In genomic region chr7:139948167-139948566, GRCh38 we compare ENCODE assay signal across 8 cellular contexts.
"Had no signal": no experiment of that assay in that cellular context is flagged by ENCODE, and none has a peak within 500 bp of the region (broad histone marks: within the 10 kb centered on the region; RNA-seq: fewer than 3 reads in every experiment).

No MANE protein-coding gene starts in this region.

- FAIRE-seq: G401.6, GM12878, GM12891, GM12892, GM18507, GM19239 had no signal

- DNase-seq: GDM1, GF-D8 had no signal

- ATAC-seq: GM12878 had no signal

- H3K4me3 ChIP-seq: GM12878 had no signal
